Comparison of ENCODE assay signal across 9 cellular contexts in genomic region chr10:50508315-50509051, GRCh38.
DNase-seq lines count a peak whose midpoint lies in the region; ATAC-seq and TF ChIP-seq lines count a peak whose summit lies in the region.
"Had no signal": no experiment of that assay in that cellular context is flagged by ENCODE, and none has a peak within 500 bp of the region (broad histone marks: within the 10 kb centered on the region; RNA-seq: fewer than 3 reads in every experiment).

No MANE protein-coding gene starts in this region.

- DNase-seq in HuH-7 (ENCODE audit: low spot score) (peak; percentile 37), H4 (ENCODE audit: low spot score) (no peak), DMS79 treated with DMSO at 0.1 percent for 48 hours (lab: John Stamatoyannopoulos, UW) (no peak), coronary artery (ENCODE audit: low spot score) (no peak), UCSD-AML1 (lab: John Stamatoyannopoulos, UW; ENCODE audit: unreplicated experiment) (no peak)

- peaks cover 10 to 16% of the 10 kb centered on the region in 2 donors for H3K4me1 ChIP-seq in muscle layer of duodenum (ENCODE audit: control insufficient read depth in 1 of 2, insufficient read depth in 2 of 2, low read length in 2 of 2)

- H3K4me3 ChIP-seq in muscle layer of duodenum (ENCODE audit: low read depth in 1 of 2, low read length in 2 of 2) (no peak overlapping the region), coronary artery (no peak overlapping the region)
- H3K4me3 ChIP-seq: lung had no signal

- H3K27me3 ChIP-seq in muscle layer of duodenum (ENCODE audit: low read depth, low read length): no peaks in the 10 kb centered on the region

- H3K9me3 ChIP-seq in muscle layer of duodenum (ENCODE audit: control insufficient read depth in 1 of 2, low read length in 2 of 2): no peaks in the 10 kb centered on the region

- no peaks in the 10 kb centered on the region for H3K36me3 ChIP-seq in muscle layer of duodenum (ENCODE audit: control insufficient read depth in 1 of 2, insufficient read depth in 2 of 2, low read length in 2 of 2)

- ATAC-seq in GM18519 (IDR thresholded peaks at IDR 0.05; ENCODE audit: low FRiP score, unreplicated experiment) (peak; percentile 57), GM21528 (IDR thresholded peaks at IDR 0.05; ENCODE audit: low FRiP score, unreplicated experiment) (peak; percentile 79)

- H3K27ac ChIP-seq in muscle layer of duodenum (ENCODE audit: low read length) (peak overlapping the region; percentile 17), coronary artery (no peak overlapping the region)

- TF ChIP-seq CTCF in coronary artery (IDR thresholded peaks at IDR 0.05): no peak
